25 cellular contexts compared by ENCODE assay signal in genomic region chr13:76418404-76418803, GRCh38.
"Had no signal": no experiment of that assay in that cellular context is flagged by ENCODE, and none has a peak within 500 bp of the region (broad histone marks: within the 10 kb centered on the region; RNA-seq: fewer than 3 reads in every experiment).

No MANE protein-coding gene starts in this region.

- H3K4me3 ChIP-seq: K562, Peyer's patch had no signal

- H3K36me3 ChIP-seq: brain microvascular endothelial cell, Peyer's patch had no signal

- ATAC-seq: activated T-helper 17 cell treated with anti-CD3 and anti-CD28 coated beads, Interleukin-2, amount 50 U/mL, for 72 hours; K562 had no signal

- H3K27ac ChIP-seq: brain microvascular endothelial cell, Peyer's patch, RWPE1, VCaP had no signal

- H3K4me1 ChIP-seq: Peyer's patch had no signal

- H3K9me3 ChIP-seq: Peyer's patch had no signal

- DNase-seq: activated CD4-positive, alpha-beta memory T cell treated with anti-CD3 and anti-CD28 coated beads, Interleukin-2, amount 10 ng/mL, durations not matched to agents 7 days and 5 days; activated CD4-positive, alpha-beta T cell treated with anti-CD3 and anti-CD28 coated beads, Interleukin-2, amount 50 U/mL, for 1 hour; activated CD4-positive, CD25-positive, alpha-beta regulatory T cell; activated gamma-delta T cell; activated naive CD4-positive, alpha-beta T cell treated with anti-CD3 and anti-CD28 coated beads for 36 hours; activated T-cell treated with anti-CD3 and anti-CD28 coated beads for 4 hours; activated T-cell treated with anti-CD3 and anti-CD28 coated beads, Interleukin-2, amount 50 U/mL, for 48 hours; brain microvascular endothelial cell; Karpas-422; MM.1S; NCI-H1105; NCI-H1436; NCI-H1694 treated with DMSO at 0.1 percent for 48 hours; NCI-H2029 treated with DMSO at 0.1 percent for 48 hours; NCI-H345; NCI-H510A; NCI-H526 treated with DMSO at 0.1 percent for 48 hours; NK-92 treated with Interleukin-12 subunit alpha and Interleukin-12 subunit beta, amount 100 ng/mL, for 24 hours; Peyer's patch; SHP77 treated with DMSO at 0.1 percent for 48 hours; T-helper 1 cell had no signal

- H3K27me3 ChIP-seq: brain microvascular endothelial cell, Peyer's patch had no signal
